ENCODE assay signal across 10 cellular contexts in genomic region chr16:3999479-3999868, GRCh38.
DNase-seq lines count a peak whose midpoint lies in the region; ATAC-seq and TF ChIP-seq lines count a peak whose summit lies in the region.
"Had no signal": no experiment of that assay in that cellular context is flagged by ENCODE, and none has a peak within 500 bp of the region (broad histone marks: within the 10 kb centered on the region; RNA-seq: fewer than 3 reads in every experiment).

No MANE protein-coding gene starts in this region.

- CTCF ChIA-PET in MCF 10A (lab: Yijun Ruan, JAX), result interaction anchor here (1.0 kb wide), 1 partner anchor 200 kb away, joined by 3 read pairs; no protein-coding TSS in a partner anchor

- DNase-seq in breast epithelium (ENCODE audit: low spot score in 2 of 2) (no peak), MCF 10A (ENCODE audit: unreplicated experiment) (no peak), mesothelial cell of epicardium (ENCODE audit: low spot score in 2 of 2, unreplicated experiment in 2 of 2) (peak in 1 of 2 experiments; percentile 67), vagina (ENCODE audit: extremely low spot score in 2 of 2) (no peak), OCI-M2 (lab: John Stamatoyannopoulos, UW; ENCODE audit: unreplicated experiment) (no peak), NAMALWA (ENCODE audit: low spot score) (no peak)
- DNase-seq: activated CD8-positive, alpha-beta T cell treated with anti-CD3 and anti-CD28 coated beads for 36 hours; C1 segment of cervical spinal cord had no signal

- TF ChIP-seq CTCF in breast epithelium (IDR thresholded peaks at IDR 0.05), result no peak
- no peak for TF ChIP-seq CTCF in MCF 10A (IDR thresholded peaks at IDR 0.05; ENCODE audit: unreplicated experiment)
- no peak for TF ChIP-seq CTCF in mesothelial cell of epicardium (IDR thresholded peaks at IDR 0.05; ENCODE audit: unreplicated experiment)
- no peak for TF ChIP-seq CTCF in vagina (IDR thresholded peaks at IDR 0.05)

- POLR2A ChIA-PET in MCF 10A (lab: Yijun Ruan, JAX), result no interaction called here

- H3K36me3 Mint-ChIP-seq in MCF 10A (ENCODE audit: insufficient read depth, unreplicated experiment) (peaks cover 10% of the 10 kb centered on the region), mesothelial cell of epicardium (no peaks in the 10 kb centered on the region)

- H3K9me3 ChIP-seq in breast epithelium (no peaks in the 10 kb centered on the region), duodenal mucosa (ENCODE audit: control insufficient read depth in 1 of 2, low read length in 2 of 2) (no peaks in the 10 kb centered on the region), vagina (no peaks in the 10 kb centered on the region)

- no peak overlapping the region for H3K4me3 ChIP-seq in breast epithelium
- no peak overlapping the region for H3K4me3 ChIP-seq in duodenal mucosa (ENCODE audit: low read depth in 1 of 2, low read length in 2 of 2)
- peak overlapping the region in 1 of 2 donors; percentile 30 for H3K4me3 ChIP-seq in vagina

- TF ChIP-seq POLR2A in breast epithelium (IDR thresholded peaks at IDR 0.05) (no peak), vagina (IDR thresholded peaks at IDR 0.05) (no peak)

- no peak overlapping the region for H3K9ac ChIP-seq in duodenal mucosa (ENCODE audit: low read depth in 1 of 2, low read length in 2 of 2)

- H3K4me3 Mint-ChIP-seq in MCF 10A (ENCODE audit: unreplicated experiment), result no peak overlapping the region
- no peak overlapping the region for H3K4me3 Mint-ChIP-seq in mesothelial cell of epicardium
- H3K4me3 Mint-ChIP-seq: activated CD8-positive, alpha-beta T cell treated with anti-CD3 and anti-CD28 coated beads for 36 hours had no signal

- H3K27me3 ChIP-seq in breast epithelium, result no peaks in the 10 kb centered on the region
- no peaks in the 10 kb centered on the region for H3K27me3 ChIP-seq in duodenal mucosa (ENCODE audit: control insufficient read depth in 1 of 2, insufficient read depth in 2 of 2, low read length in 2 of 2)
- no peaks in the 10 kb centered on the region for H3K27me3 ChIP-seq in vagina

- H3K36me3 ChIP-seq in breast epithelium (no peaks in the 10 kb centered on the region), duodenal mucosa (ENCODE audit: control insufficient read depth in 1 of 2, insufficient read depth in 2 of 2, low read length in 2 of 2) (peaks cover 0 to 3% of the 10 kb centered on the region in 2 donors), vagina (no peaks in the 10 kb centered on the region)

- ATAC-seq in HG03280 (IDR thresholded peaks at IDR 0.05; ENCODE audit: unreplicated experiment), result no peak

- H3K27ac ChIP-seq in breast epithelium (peak overlapping the region; percentile 50 to 62), duodenal mucosa (ENCODE audit: low read depth, low read length) (peak overlapping the region; percentile 30), vagina (peak overlapping the region; percentile 70)

- no peaks in the 10 kb centered on the region for H3K9me3 Mint-ChIP-seq in MCF 10A (ENCODE audit: unreplicated experiment)
- H3K9me3 Mint-ChIP-seq in mesothelial cell of epicardium, result no peaks in the 10 kb centered on the region
- H3K9me3 Mint-ChIP-seq: activated CD8-positive, alpha-beta T cell treated with anti-CD3 and anti-CD28 coated beads for 36 hours had no signal

- no peaks in the 10 kb centered on the region for H3K27me3 Mint-ChIP-seq in MCF 10A (ENCODE audit: insufficient read depth, unreplicated experiment)
- H3K27me3 Mint-ChIP-seq in mesothelial cell of epicardium (ENCODE audit: low read depth), result no peaks in the 10 kb centered on the region
- H3K27me3 Mint-ChIP-seq: activated CD8-positive, alpha-beta T cell treated with anti-CD3 and anti-CD28 coated beads for 36 hours had no signal

- no TSS peak for BruUV-seq in MCF 10A (replicated peaks; lab: Mats Ljungman, UMichigan)

- H3K4me1 Mint-ChIP-seq in MCF 10A (ENCODE audit: insufficient read depth, unreplicated experiment) (no peaks in the 10 kb centered on the region), mesothelial cell of epicardium (peaks cover 29% of the 10 kb centered on the region)

- intact Hi-C loops in breast epithelium (cut with DNase I; ENCODE audit: low total_unique reads) (no loop called here), MCF 10A (cut with micrococcal nuclease) (no loop called here), vagina (cut with DNase I) (no loop called here)

- H3K27ac Mint-ChIP-seq in MCF 10A (ENCODE audit: low read depth, unreplicated experiment) (no peak overlapping the region), mesothelial cell of epicardium (peak overlapping the region; percentile 85)
- H3K27ac Mint-ChIP-seq: activated CD8-positive, alpha-beta T cell treated with anti-CD3 and anti-CD28 coated beads for 36 hours had no signal

- H3K4me1 ChIP-seq in breast epithelium (peaks cover 0 to 6% of the 10 kb centered on the region in 2 donors), duodenal mucosa (ENCODE audit: control insufficient read depth in 1 of 2, insufficient read depth in 2 of 2, low read length in 2 of 2) (peaks cover 0 to 12% of the 10 kb centered on the region in 2 donors), vagina (peaks cover 7% of the 10 kb centered on the region)
